In the genomic region with DNA sequence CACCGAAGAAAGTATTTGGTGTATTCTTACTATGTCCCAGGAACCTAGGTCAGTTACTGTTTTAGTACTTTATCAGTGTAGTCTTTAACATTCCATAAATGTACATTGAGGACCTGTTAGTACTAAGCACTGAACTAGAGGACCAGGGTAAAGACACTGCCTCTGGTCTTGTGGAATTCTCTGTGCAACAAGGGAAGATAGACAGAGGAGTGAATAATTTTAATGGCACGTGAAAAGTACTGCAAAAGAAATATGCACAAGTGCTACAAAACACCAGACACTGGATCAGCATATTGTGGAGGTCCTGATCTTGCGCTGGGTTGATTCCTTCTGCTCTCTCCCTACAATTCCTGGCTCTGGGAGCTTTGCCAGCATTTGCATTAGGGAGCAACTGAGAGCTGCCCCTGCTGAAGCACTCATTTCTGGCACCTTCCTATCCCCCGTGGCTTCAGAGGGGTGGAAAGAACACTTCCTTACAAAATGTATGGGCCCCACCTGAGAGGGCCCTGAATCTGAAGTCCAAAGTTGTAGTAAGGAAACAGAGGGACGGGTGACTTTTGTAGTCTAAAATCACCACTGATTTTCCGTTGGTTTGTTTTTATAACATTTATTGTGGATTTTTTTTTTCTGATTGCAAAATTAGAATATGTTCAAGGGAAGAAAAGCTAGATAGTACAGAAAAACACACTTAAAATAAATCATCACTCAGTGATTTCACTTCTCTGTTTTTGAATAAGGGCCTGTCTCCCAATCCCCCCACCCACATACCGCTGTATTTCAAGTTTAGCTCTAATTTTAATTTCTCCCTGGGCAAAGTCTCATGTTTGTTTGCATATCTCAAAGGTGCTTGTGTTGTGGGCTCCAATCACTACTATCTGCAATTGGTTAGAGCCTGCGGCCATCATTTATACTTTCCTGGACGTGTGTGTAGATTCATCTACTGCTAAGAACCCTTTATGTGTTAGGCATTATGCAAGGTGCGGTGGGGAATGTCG, we compare ENCODE assay signal across 13 cellular contexts. TPM values are rescaled to one million over a fixed set of nuclear protein-coding genes. Genes with fewer than 3 reads are reported as not detected.
A peak's percentile ranks its signal among the peaks of the same experiment; 100 is the strongest.
DNase-seq lines count a peak whose midpoint lies in the region; ATAC-seq, FAIRE-seq and TF ChIP-seq lines count a peak whose summit lies in the region.
"Had no signal": no experiment of that assay in that cellular context is flagged by ENCODE, and none has a peak within 500 bp of the region (broad histone marks: within the 10 kb centered on the region; RNA-seq: fewer than 3 reads in every experiment).

No MANE protein-coding gene starts in this region.

- RAD21 ChIA-PET in GM12878 (lab: Charles Lee; ENCODE audit: unreplicated experiment): interaction anchor here (0.7 to 5.4 kb wide), 19 partner anchors 7 to 377 kb away, joined by 3 to 61 read pairs (median 9); a partner anchor contains a TSS

- peak overlapping the region; percentile 15 for H2AFZ ChIP-seq in GM12878 (ENCODE audit: control insufficient read depth, low read depth, low read length)

- TF ChIP-seq RAD21 in GM12878 (IDR thresholded peaks at IDR 0.05; ENCODE audit: insufficient read depth, low read depth, low read length): no peak

- no TSS peak for BruUV-seq in GM12878 (replicated peaks; lab: Mats Ljungman, UMichigan)

- H3K4me1 ChIP-seq in DOHH2 (ENCODE audit: control insufficient read depth, low read length) (peaks cover 99% of the 10 kb centered on the region), GM12878 (ENCODE audit: control insufficient read depth, insufficient read depth, low read length) (peaks cover 64% of the 10 kb centered on the region)

- intact Hi-C loops in GM12878 (cut with micrococcal nuclease; ENCODE audit: unreplicated experiment): loop anchor here (5.0 kb wide), 2 partner anchors 55 to 110 kb away; a partner anchor contains a TSS

- in situ Hi-C loops in GM12878 (cut with MboI): no loop called here

- peaks cover 58% of the 10 kb centered on the region for H3K4me1 Mint-ChIP-seq in osteocyte (ENCODE audit: unreplicated experiment)
- H3K4me1 Mint-ChIP-seq: activated naive CD4-positive, alpha-beta T cell treated with anti-CD3 and anti-CD28 coated beads, Interleukin-2, amount 50 U/mL, for 24 hours had no signal

- no peaks in the 10 kb centered on the region for H3K27me3 ChIP-seq in DOHH2 (ENCODE audit: control insufficient read depth, low read length)
- no peaks in the 10 kb centered on the region for H3K27me3 ChIP-seq in GM12878 (replicated peaks in 1 of 2; ENCODE audit: control insufficient read depth in 2 of 2, insufficient read depth in 2 of 2, low read length in 1 of 2)

- TF ChIP-seq CTCF in DOHH2 (IDR thresholded peaks at IDR 0.05; ENCODE audit: low read depth, low read length, poor library complexity, severe bottlenecking) (no peak), GM12878 (IDR thresholded peaks at IDR 0.05 in 2 of 3, conservative IDR thresholded peaks at IDR 0.05 in 1 of 3; ENCODE audit: control insufficient read depth in 2 of 3, extremely low read depth in 1 of 3, insufficient read depth in 1 of 3, low read depth in 3 of 3, low read length in 3 of 3) (no peak), osteocyte (IDR thresholded peaks at IDR 0.05) (no peak)

- CTCF ChIA-PET in GM12878 (lab: Yijun Ruan, JAX): interaction anchor here (0.6 to 5.3 kb wide), 14 partner anchors 9 to 277 kb away, joined by 3 to 67 read pairs (median 9); a partner anchor contains a TSS

- H3K9me2 ChIP-seq in DOHH2 (replicated peaks; ENCODE audit: control insufficient read depth, low read length): no peaks in the 10 kb centered on the region

- H3K36me3 Mint-ChIP-seq in osteocyte (ENCODE audit: unreplicated experiment): peaks cover 11% of the 10 kb centered on the region
- H3K36me3 Mint-ChIP-seq: activated naive CD4-positive, alpha-beta T cell treated with anti-CD3 and anti-CD28 coated beads, Interleukin-2, amount 50 U/mL, for 24 hours had no signal

- DNase-seq in NAMALWA (ENCODE audit: low spot score) (peak; percentile 68), GM12878 (ENCODE audit: low read depth, low spot score) (no peak), osteocyte (ENCODE audit: extremely low spot score, unreplicated experiment) (no peak), superior temporal gyrus (ENCODE audit: extremely low spot score) (no peak), iPS-NIHi7 (ENCODE audit: extremely low spot score) (no peak)
- DNase-seq: kidney; NCI-H1417 treated with DMSO at 0.1 percent for 48 hours; stimulated activated CD8-positive, alpha-beta memory T cell treated with anti-CD3 and anti-CD28 coated beads, Interleukin-4, amount 100 ng/mL, for 48 hours had no signal

- TF ChIP-seq POLR2A in GM12878 (IDR thresholded peaks at IDR 0.05; ENCODE audit: low read depth, low read length): no peak

- H3K4me3 ChIP-seq in DOHH2 (ENCODE audit: low read length) (peak overlapping the region; percentile 81), GM12878 (peak overlapping the region; percentile 46; the same call in 1 of the 2 replicates)

- FAIRE-seq in GM12878 (lab: Jason Lieb, UNC): no peak
- FAIRE-seq: kidney had no signal

- peak overlapping the region; percentile 83 for H3K4me2 ChIP-seq in DOHH2 (ENCODE audit: low read length)
- H3K4me2 ChIP-seq in GM12878 (ENCODE audit: control insufficient read depth, insufficient read depth): peak overlapping the region; percentile 72

- no peaks in the 10 kb centered on the region for H4K20me1 ChIP-seq in DOHH2 (ENCODE audit: control insufficient read depth, insufficient read depth, low read depth, low read length)
- no peaks in the 10 kb centered on the region for H4K20me1 ChIP-seq in GM12878 (ENCODE audit: control insufficient read depth, insufficient read depth)

- H3K79me2 ChIP-seq in DOHH2 (ENCODE audit: control insufficient read depth, low read length): peaks cover 75% of the 10 kb centered on the region
- no peaks in the 10 kb centered on the region for H3K79me2 ChIP-seq in GM12878 (ENCODE audit: control insufficient read depth, insufficient read depth, low read length)

- 0 out of 2 replicates have a peak overlapping the region, but pooled peaks have one; percentile 16 for H3K9ac ChIP-seq in GM12878 (ENCODE audit: control insufficient read depth, insufficient read depth, low read length)

- peaks cover 40% of the 10 kb centered on the region for H3F3A ChIP-seq in DOHH2 (ENCODE audit: control insufficient read depth, insufficient read depth)

- H3K9me3 ChIP-seq in DOHH2 (ENCODE audit: control insufficient read depth, insufficient read depth, low read length) (no peaks in the 10 kb centered on the region), GM12878 (replicated peaks; ENCODE audit: control insufficient read depth, insufficient read depth, low read length) (no peaks in the 10 kb centered on the region)

- peaks cover 63% of the 10 kb centered on the region for H3K36me3 ChIP-seq in DOHH2 (ENCODE audit: control insufficient read depth, low read length)
- H3K36me3 ChIP-seq in GM12878 (ENCODE audit: control insufficient read depth in 2 of 2, insufficient read depth in 2 of 2, low read length in 1 of 2): peaks cover 0 to 2% of the 10 kb centered on the region in 2 experiments; a peak in 2 of 4 replicates

- peak overlapping the region; percentile 61 for H3K27ac Mint-ChIP-seq in osteocyte (ENCODE audit: unreplicated experiment)
- H3K27ac Mint-ChIP-seq: activated naive CD4-positive, alpha-beta T cell treated with anti-CD3 and anti-CD28 coated beads, Interleukin-2, amount 50 U/mL, for 24 hours; T-helper 2 cell treated with Interferon-gamma antibody and Interleukin-4, amounts not matched to agents 5 μg/mL and 100 μg/mL, for 36 hours had no signal

- ATAC-seq in GM12878 (peak; percentile 8), GM18519 (IDR thresholded peaks at IDR 0.05; ENCODE audit: low FRiP score, unreplicated experiment) (no peak), GM21786 (IDR thresholded peaks at IDR 0.05; ENCODE audit: unreplicated experiment) (no peak)

- WGBS in GM12878 (ENCODE audit: insufficient coverage, insufficient replicate concordance, low lambda C conversion rate, missing lambda C conversion rate): 8% methylated on average over 11 of the region's 11 CpGs

- no peaks in the 10 kb centered on the region for H3K9me3 Mint-ChIP-seq in osteocyte (ENCODE audit: unreplicated experiment)
- H3K9me3 Mint-ChIP-seq: activated naive CD4-positive, alpha-beta T cell treated with anti-CD3 and anti-CD28 coated beads, Interleukin-2, amount 50 U/mL, for 24 hours; T-helper 2 cell treated with Interferon-gamma antibody and Interleukin-4, amounts not matched to agents 5 μg/mL and 100 μg/mL, for 36 hours had no signal

- POLR2A ChIA-PET in GM12878 (lab: Charles Lee): interaction anchor here (0.7 to 5.9 kb wide), 11 partner anchors 8 to 70 kb away, joined by 3 to 46 read pairs (median 4); a partner anchor contains a TSS

- SMC1A ChIA-PET in GM12878 (lab: Charles Lee; ENCODE audit: uncharacterized antibody, unreplicated experiment): interaction anchor here (0.7 to 7.8 kb wide), 13 partner anchors 8 to 112 kb away, joined by 3 to 144 read pairs (median 12); a partner anchor contains a TSS

- H3K4me3 Mint-ChIP-seq in osteocyte (ENCODE audit: unreplicated experiment): no peak overlapping the region
- H3K4me3 Mint-ChIP-seq: activated naive CD4-positive, alpha-beta T cell treated with anti-CD3 and anti-CD28 coated beads, Interleukin-2, amount 50 U/mL, for 24 hours; T-helper 2 cell treated with Interferon-gamma antibody and Interleukin-4, amounts not matched to agents 5 μg/mL and 100 μg/mL, for 36 hours had no signal

- peak; percentile 30 to 38; a peak in 1 of 4 replicates for TF ChIP-seq EP300 in GM12878 (IDR thresholded peaks at IDR 0.05; ENCODE audit: borderline replicate concordance in 1 of 2, control insufficient read depth in 1 of 2, low read depth in 2 of 2, low read length in 2 of 2)

- H3K27me3 Mint-ChIP-seq in osteocyte (ENCODE audit: unreplicated experiment): no peaks in the 10 kb centered on the region
- H3K27me3 Mint-ChIP-seq: activated naive CD4-positive, alpha-beta T cell treated with anti-CD3 and anti-CD28 coated beads, Interleukin-2, amount 50 U/mL, for 24 hours had no signal

- H3K27ac ChIP-seq in DOHH2 (ENCODE audit: low read depth, low read length): peak overlapping the region; percentile 95
- peak overlapping the region; percentile 77 for H3K27ac ChIP-seq in GM12878 (ENCODE audit: control insufficient read depth, insufficient read depth)

RNA-seq across cellular contexts. Expression of a gene that starts 4.9 kb away (rescaled TPM):
- total RNA-seq in GM12878 (2013; cell fraction: nucleolus; rRNA removed): 7.9 and 8.9 TPM in 2 replicates
- total RNA-seq in GM12878 (2014; rRNA removed) (77.0 and 78.5 TPM in 2 replicates), GM12878 (2014; rRNA removed; fragmentation: Illumina TruSeq; extraction: Trizol) (47.9 and 51.4 TPM in 2 replicates), GM12878 (2021) (56.2 and 58.4 TPM in 2 replicates), osteocyte (26.0 and 29.5 TPM in 2 replicates)
- 7.8 TPM for polyA plus RNA-seq in GM12878 (2011; ENCODE audit: low read depth)
- polyA plus RNA-seq in GM12878 (2011; rRNA removed) (16.4 and 17.8 TPM in 2 replicates), GM12878 (2014; fragmentation: Illumina TruSeq; extraction: Trizol) (33.8 and 69.3 TPM in 2 replicates), GM12878 (2014; fragmentation: Nextera tagmentation; extraction: Ambion mirVana) (10 to 100 TPM in 1 of 2 experiments, 1 to 10 TPM in 1; 5.7 to 17.5 TPM), GM12878 (2014; rRNA removed) (74.2 and 82.3 TPM in 2 replicates), GM12878 (2016; fragmentation: Nextera tagmentation; extraction: Ambion mirVana) (10 to 100 TPM; 26.3 to 28.0 TPM)
- 27.8 and 30.7 TPM in 2 replicates for polyA plus RNA-seq in GM12878 (2011; cell fraction: cytosol; rRNA removed)
- polyA plus RNA-seq in GM12878 (2011; cell fraction: nucleus; rRNA removed): 10.9 TPM in 2 replicates
- 17.2 and 19.4 TPM in 2 replicates for polyA plus RNA-seq in GM12878 (2012)
- 5.6 and 9.3 TPM in 2 replicates for polyA minus RNA-seq in GM12878 (2011; rRNA and poly(A)+ RNA removed)
- polyA minus RNA-seq in GM12878 (2011; cell fraction: cytosol; rRNA and poly(A)+ RNA removed): 4.2 and 5.1 TPM in 2 replicates
- polyA minus RNA-seq in GM12878 (2011; cell fraction: nucleus; rRNA and poly(A)+ RNA removed): 1.5 and 3.6 TPM in 2 replicates
